9 cellular contexts compared by ENCODE assay signal in genomic region chr2:39494784-39495251, GRCh38. TPM values are rescaled to one million over a fixed set of nuclear protein-coding genes. Genes with fewer than 3 reads are reported as not detected.
DNase-seq lines count a peak whose midpoint lies in the region; ATAC-seq and TF ChIP-seq lines count a peak whose summit lies in the region.
"Had no signal": no experiment of that assay in that cellular context is flagged by ENCODE, and none has a peak within 500 bp of the region (broad histone marks: within the 10 kb centered on the region; RNA-seq: fewer than 3 reads in every experiment).

No MANE protein-coding gene starts in this region.

- no peak overlapping the region for H3K4me3 Mint-ChIP-seq in progenitor cell of endocrine pancreas (ENCODE audit: low read depth)

- CTCF ChIA-PET in HEK293 (lab: Yijun Ruan, JAX) (interaction anchor here (1.4 kb wide), 1 partner anchor 189 kb away, joined by 4 read pairs; no protein-coding TSS in a partner anchor), PC-3 (lab: Charles Lee) (interaction anchor here (0.6 to 0.8 kb wide), 2 partner anchors 114 to 236 kb away, joined by 3 read pairs; no protein-coding TSS in a partner anchor)

- H3K79me2 ChIP-seq in PC-3 (ENCODE audit: low read length), result no peaks in the 10 kb centered on the region
- H3K79me2 ChIP-seq: parathyroid adenoma had no signal

- TF ChIP-seq CTCF in HEK293 (tag by site-specific recombination; IDR thresholded peaks at IDR 0.05) (no peak), PC-3 (conservative IDR thresholded peaks at IDR 0.05; ENCODE audit: low read depth, low read length) (no peak), colonic mucosa (IDR thresholded peaks at IDR 0.05) (no peak), progenitor cell of endocrine pancreas (IDR thresholded peaks at IDR 0.05; ENCODE audit: unreplicated experiment) (no peak)

- H3K9me2 ChIP-seq in PC-3 (replicated peaks; ENCODE audit: low read length), result no peaks in the 10 kb centered on the region; the same call in 1 of the 2 replicates

- peaks cover 2% of the 10 kb centered on the region for H3K4me1 Mint-ChIP-seq in progenitor cell of endocrine pancreas (ENCODE audit: low read depth)

- no peak overlapping the region for H3K27ac Mint-ChIP-seq in progenitor cell of endocrine pancreas

- no peaks in the 10 kb centered on the region for H3K36me3 Mint-ChIP-seq in progenitor cell of endocrine pancreas (ENCODE audit: insufficient read depth)

- no peaks in the 10 kb centered on the region for H3K27me3 Mint-ChIP-seq in progenitor cell of endocrine pancreas

- H4K20me1 ChIP-seq in PC-3 (ENCODE audit: low read length), result no peaks in the 10 kb centered on the region

- H3K9ac ChIP-seq in PC-3 (ENCODE audit: low read length) (peak overlapping the region; percentile 43), colonic mucosa (ENCODE audit: low read depth in 2 of 2, low read length in 2 of 2) (no peak overlapping the region)
- H3K9ac ChIP-seq: parathyroid adenoma had no signal

- 0 out of 2 replicates have a peak overlapping the region, but pooled peaks have one; percentile 16 for H2AFZ ChIP-seq in PC-3 (ENCODE audit: low read length)
- H2AFZ ChIP-seq: parathyroid adenoma had no signal

- H3K27me3 ChIP-seq in PC-3 (ENCODE audit: low read length) (no peaks in the 10 kb centered on the region), colonic mucosa (no peaks in the 10 kb centered on the region)

- peak overlapping the region; percentile 33 for H3K4me2 ChIP-seq in PC-3 (ENCODE audit: low read length)

- no peaks in the 10 kb centered on the region for H3K9me3 ChIP-seq in HEK293 (ENCODE audit: control insufficient read depth, insufficient read depth, low read depth, low read length)
- no peaks in the 10 kb centered on the region for H3K9me3 ChIP-seq in PC-3 (ENCODE audit: low read length)
- H3K9me3 ChIP-seq in colonic mucosa, result no peaks in the 10 kb centered on the region

- H3K4me3 ChIP-seq in HEK293 (ENCODE audit: low read depth, low read length) (no peak overlapping the region), PC-3 (ENCODE audit: low read length) (no peak overlapping the region), colonic mucosa (no peak overlapping the region)

- peaks cover 11% of the 10 kb centered on the region for H3F3A ChIP-seq in PC-3 (ENCODE audit: low read length, unreplicated experiment)

- intact Hi-C loops in PC-3 (cut with micrococcal nuclease), result no loop called here
- intact Hi-C loops in left ventricle myocardium superior (cut with micrococcal nuclease), result no loop called here
- intact Hi-C loops in colonic mucosa (cut with DNase I), result no loop called here

- H3K4me1 ChIP-seq in HEK293 (ENCODE audit: control insufficient read depth, insufficient read depth, low read length), result peaks cover 2% of the 10 kb centered on the region; the same call in 1 of the 2 replicates
- peaks cover 72% of the 10 kb centered on the region for H3K4me1 ChIP-seq in PC-3 (ENCODE audit: insufficient read depth, low read length)
- H3K4me1 ChIP-seq in colonic mucosa, result no peaks in the 10 kb centered on the region
- H3K4me1 ChIP-seq: parathyroid adenoma had no signal

- H3K27ac ChIP-seq in HEK293 (ENCODE audit: extremely low read depth, low read depth, low read length) (no peak overlapping the region), PC-3 (ENCODE audit: low read length) (peak overlapping the region; percentile 95), colonic mucosa (no peak overlapping the region)
- H3K27ac ChIP-seq: parathyroid adenoma had no signal

- ATAC-seq in GM18511 (IDR thresholded peaks at IDR 0.05; ENCODE audit: unreplicated experiment) (peak; percentile 41), PC-3 (peak; percentile 62), left ventricle myocardium superior (peak; percentile 65)

- peak; percentile 84 for DNase-seq in PC-3
- no peak for DNase-seq in left ventricle myocardium superior
- no peak for DNase-seq in NCI-H187 (lab: John Stamatoyannopoulos, UW)
- DNase-seq in colonic mucosa, result no peak
- DNase-seq in progenitor cell of endocrine pancreas (ENCODE audit: low spot score, unreplicated experiment), result no peak
- no peak for DNase-seq in NCI-H345 treated with DMSO at 0.1 percent for 48 hours (lab: John Stamatoyannopoulos, UW; ENCODE audit: unreplicated experiment)

- POLR2A ChIA-PET in HEK293 (lab: Yijun Ruan, JAX) (interaction anchor here (1.0 kb wide), 1 partner anchor 57 kb away, joined by 5 read pairs; the partner anchor contains the start of gene MAP4K3), PC-3 (lab: Charles Lee; ENCODE audit: unreplicated experiment) (interaction anchor here (0.5 to 0.6 kb wide), 2 partner anchors 58 to 291 kb away, joined by 3 read pairs; no protein-coding TSS in a partner anchor)

- BruUV-seq in PC-3 (replicated peaks; lab: Mats Ljungman, UMichigan), result no TSS peak

- H3K36me3 ChIP-seq in HEK293 (ENCODE audit: control insufficient read depth in 2 of 2, insufficient read depth in 1 of 2, low read length in 2 of 2), result no peaks in the 10 kb centered on the region
- H3K36me3 ChIP-seq in PC-3 (ENCODE audit: low read depth, low read length), result no peaks in the 10 kb centered on the region
- H3K36me3 ChIP-seq in colonic mucosa, result no peaks in the 10 kb centered on the region

- no peaks in the 10 kb centered on the region for H3K9me3 Mint-ChIP-seq in progenitor cell of endocrine pancreas (ENCODE audit: low read depth)

TF ChIP-seq in HEK293, 187 proteins besides CTCF, POLR2A, EP300 and RAD21 (continues in another document):
- TF ChIP-seq ZNF354C (tag by site-specific recombination; IDR thresholded peaks at IDR 0.05; ENCODE audit: borderline replicate concordance, low read depth), result no peak
- TF ChIP-seq ZNF513 (tag by site-specific recombination; IDR thresholded peaks at IDR 0.05), result no peak
- no peak for TF ChIP-seq KLF17 (tag by site-specific recombination; IDR thresholded peaks at IDR 0.05)
- no peak for TF ChIP-seq ZNF501 (tag by site-specific recombination; IDR thresholded peaks at IDR 0.05)
- peak; percentile 29; the same call in 1 of the 2 replicates for TF ChIP-seq GLIS2 (tag by site-specific recombination; IDR thresholded peaks at IDR 0.05)
- TF ChIP-seq ZFP37 (tag by site-specific recombination; IDR thresholded peaks at IDR 0.05), result peak; percentile 63
- no peak for TF ChIP-seq ZNF670 (tag by site-specific recombination; IDR thresholded peaks at IDR 0.05; ENCODE audit: low read depth)
- TF ChIP-seq ZNF645 (tag by site-specific recombination; IDR thresholded peaks at IDR 0.05), result no peak
- TF ChIP-seq ZNF558 (tag by site-specific recombination; IDR thresholded peaks at IDR 0.05), result no peak
- TF ChIP-seq ZNF426 (tag by site-specific recombination; IDR thresholded peaks at IDR 0.05), result no peak
- no peak for TF ChIP-seq ZBTB1 (tag by site-specific recombination; IDR thresholded peaks at IDR 0.05)
- TF ChIP-seq ZNF548 (tag by site-specific recombination; IDR thresholded peaks at IDR 0.05), result no peak
- TF ChIP-seq ZNF837 (tag by site-specific recombination; IDR thresholded peaks at IDR 0.05), result no peak
- no peak for TF ChIP-seq ZNF394 (tag by site-specific recombination; IDR thresholded peaks at IDR 0.05; ENCODE audit: borderline replicate concordance)
- no peak for TF ChIP-seq ZNF138 (tag by site-specific recombination; IDR thresholded peaks at IDR 0.05; ENCODE audit: borderline replicate concordance)
- TF ChIP-seq KLF9 (tag by site-specific recombination; IDR thresholded peaks at IDR 0.05; ENCODE audit: low read depth), result no peak
- TF ChIP-seq ZFHX2 (tag by site-specific recombination; conservative IDR thresholded peaks at IDR 0.05), result peak; percentile 23; the same call in 1 of the 2 replicates
- TF ChIP-seq ZSCAN23 (tag by site-specific recombination; IDR thresholded peaks at IDR 0.05), result no peak

RNA-seq across cellular contexts. Expression of gene MAP4K3, which starts 57.7 kb away (rescaled TPM):
- total RNA-seq in PC-3 (2014; rRNA removed) (81.1 and 97.4 TPM in 2 replicates), left ventricle myocardium superior (31.4 TPM), colonic mucosa (10 to 100 TPM; 22.2 to 30.9 TPM), progenitor cell of endocrine pancreas (60.0 and 63.6 TPM in 2 replicates)
